8 cellular contexts compared by ENCODE assay signal in the genomic region with DNA sequence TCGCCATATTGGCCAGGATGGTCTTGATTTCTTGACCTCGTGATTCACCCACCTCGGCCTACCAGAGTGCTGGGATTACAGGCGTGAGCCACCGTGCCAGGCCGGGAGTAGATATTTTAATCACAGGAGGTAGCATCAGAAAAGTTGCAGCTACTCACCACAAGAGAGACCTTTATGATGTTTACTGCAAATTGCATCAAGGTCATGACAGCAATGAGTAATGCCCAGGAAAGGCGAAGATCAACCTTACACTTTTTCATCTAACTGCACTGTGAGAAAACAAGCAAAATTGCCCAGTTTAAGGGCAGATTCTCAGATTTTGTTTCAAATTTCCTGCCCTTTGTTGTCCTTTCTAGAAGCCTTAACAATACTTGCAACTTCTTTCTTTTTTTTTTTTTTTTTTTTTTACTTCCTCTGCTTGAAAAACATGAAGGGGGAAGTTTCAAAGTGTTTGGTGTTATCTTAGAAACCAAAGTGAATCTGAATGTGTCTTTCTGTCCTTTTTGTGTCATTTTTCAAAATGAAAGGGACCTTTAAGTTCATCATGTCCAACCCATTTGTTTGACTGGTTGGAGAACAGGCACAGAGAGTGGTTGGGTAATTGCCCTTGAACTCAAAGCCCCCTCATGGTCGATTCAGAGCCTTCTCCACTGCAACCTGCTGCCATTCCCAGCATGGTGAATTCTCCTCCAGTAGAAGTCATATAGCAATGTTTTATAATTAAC. TPM values are rescaled to one million over a fixed set of nuclear protein-coding genes. Genes with fewer than 3 reads are reported as not detected.
A peak's percentile ranks its signal among the peaks of the same experiment; 100 is the strongest.
DNase-seq lines count a peak whose midpoint lies in the region; ATAC-seq, FAIRE-seq and TF ChIP-seq lines count a peak whose summit lies in the region.

No MANE protein-coding gene starts in this region.

- no peaks in the 10 kb centered on the region for H3K27me3 Mint-ChIP-seq in astrocyte (ENCODE audit: low read depth, unreplicated experiment)

- no peak for TF ChIP-seq CTCF in astrocyte (IDR thresholded peaks at IDR 0.05; ENCODE audit: insufficient read depth, low read depth, low read length)
- no peak for TF ChIP-seq CTCF in psoas muscle (IDR thresholded peaks at IDR 0.05)

- H3K79me2 ChIP-seq in astrocyte (ENCODE audit: insufficient read depth, low read length): peaks cover 100% of the 10 kb centered on the region

- H3K4me1 ChIP-seq in astrocyte (ENCODE audit: insufficient read depth, low read length): peaks cover 19% of the 10 kb centered on the region
- peaks cover 82% of the 10 kb centered on the region for H3K4me1 ChIP-seq in psoas muscle

- H3K4me1 Mint-ChIP-seq in astrocyte (ENCODE audit: low read depth, unreplicated experiment): peaks cover 37% of the 10 kb centered on the region

- H3K27me3 ChIP-seq in astrocyte (ENCODE audit: insufficient read depth, low read length) (no peaks in the 10 kb centered on the region), psoas muscle (ENCODE audit: insufficient read depth in 3 of 3, low read length in 2 of 3) (no peaks in the 10 kb centered on the region)

- peaks cover 9% of the 10 kb centered on the region for H3K36me3 Mint-ChIP-seq in astrocyte (ENCODE audit: low read depth, unreplicated experiment)

- H3K4me3 Mint-ChIP-seq in astrocyte (ENCODE audit: unreplicated experiment): no peak overlapping the region

- intact Hi-C loops in psoas muscle (cut with DNase I): no loop called here

- H3K27ac ChIP-seq in astrocyte (ENCODE audit: low read depth, low read length) (no peak overlapping the region), psoas muscle (peak overlapping the region; percentile 83)

- peak; percentile 34 for ATAC-seq in GM18868 (IDR thresholded peaks at IDR 0.05; ENCODE audit: unreplicated experiment)
- ATAC-seq in psoas muscle: peak; percentile 40 to 73 (median 66)
- ATAC-seq in HG02970 (IDR thresholded peaks at IDR 0.05; ENCODE audit: low FRiP score, unreplicated experiment): no peak

- 43 to 51% (median 45%) methylated on average over 8 of the region's 8 CpGs for WGBS in psoas muscle, 3 donors

- no peak overlapping the region for H3K4me2 ChIP-seq in astrocyte (ENCODE audit: low read length)

- H3K4me3 ChIP-seq in astrocyte (ENCODE audit: insufficient read depth, low read depth, low read length) (no peak overlapping the region), psoas muscle (no peak overlapping the region)

- H4K20me1 ChIP-seq in astrocyte (ENCODE audit: insufficient read depth, low read length): peaks cover 27% of the 10 kb centered on the region

- DNase-seq in OCI-M1 (lab: John Stamatoyannopoulos, UW) (peak; percentile 77), astrocyte (ENCODE audit: low read depth) (peak; percentile 58), psoas muscle (peak in 1 of 2 donors; percentile 19), urothelium cell line (ENCODE audit: low spot score) (no peak), GDM1 (lab: John Stamatoyannopoulos, UW) (no peak), superior temporal gyrus (ENCODE audit: extremely low spot score) (no peak)

- no peaks in the 10 kb centered on the region for H3K9me3 ChIP-seq in astrocyte (ENCODE audit: insufficient read depth, low read depth, low read length)
- H3K9me3 ChIP-seq in psoas muscle: peaks cover 4% of the 10 kb centered on the region

- no peak overlapping the region for H2AFZ ChIP-seq in astrocyte (ENCODE audit: low read depth, low read length)

- H3K9me3 Mint-ChIP-seq in astrocyte (ENCODE audit: unreplicated experiment): no peaks in the 10 kb centered on the region

- no peak overlapping the region for H3K9ac ChIP-seq in astrocyte (ENCODE audit: low read length)

- H3K36me3 ChIP-seq in astrocyte (ENCODE audit: insufficient read depth, low read length) (peaks cover 29% of the 10 kb centered on the region), psoas muscle (ENCODE audit: insufficient read depth in 1 of 2, low read depth in 1 of 2) (no peaks in the 10 kb centered on the region)

- FAIRE-seq in astrocyte (lab: Jason Lieb, UNC) (no peak), urothelium cell line (lab: Jason Lieb, UNC) (no peak)

- H3K27ac Mint-ChIP-seq in astrocyte (ENCODE audit: unreplicated experiment): no peak overlapping the region

RNA-seq across cellular contexts. Expression of a gene that starts 25.0 kb away (rescaled TPM):
- 39.9 and 44.1 TPM in 2 replicates for total RNA-seq in astrocyte
- total RNA-seq in psoas muscle: 10 to 100 TPM; 36.0 to 51.8 (median 44.6) TPM
- polyA plus RNA-seq in psoas muscle: 10 to 100 TPM; 19.7 to 58.8 (median 23.4) TPM

Comparison
In these comparisons a context has a peak if more than half of its experiments do, and no peak if none do; other contexts are left out.
1. DNase-seq: peak in OCI-M1 (single experiment) and astrocyte (single experiment); none in urothelium cell line (single experiment), GDM1 (single experiment) and superior temporal gyrus (single experiment).